Comparison of ENCODE assay signal across 8 cellular contexts in the genomic region with DNA sequence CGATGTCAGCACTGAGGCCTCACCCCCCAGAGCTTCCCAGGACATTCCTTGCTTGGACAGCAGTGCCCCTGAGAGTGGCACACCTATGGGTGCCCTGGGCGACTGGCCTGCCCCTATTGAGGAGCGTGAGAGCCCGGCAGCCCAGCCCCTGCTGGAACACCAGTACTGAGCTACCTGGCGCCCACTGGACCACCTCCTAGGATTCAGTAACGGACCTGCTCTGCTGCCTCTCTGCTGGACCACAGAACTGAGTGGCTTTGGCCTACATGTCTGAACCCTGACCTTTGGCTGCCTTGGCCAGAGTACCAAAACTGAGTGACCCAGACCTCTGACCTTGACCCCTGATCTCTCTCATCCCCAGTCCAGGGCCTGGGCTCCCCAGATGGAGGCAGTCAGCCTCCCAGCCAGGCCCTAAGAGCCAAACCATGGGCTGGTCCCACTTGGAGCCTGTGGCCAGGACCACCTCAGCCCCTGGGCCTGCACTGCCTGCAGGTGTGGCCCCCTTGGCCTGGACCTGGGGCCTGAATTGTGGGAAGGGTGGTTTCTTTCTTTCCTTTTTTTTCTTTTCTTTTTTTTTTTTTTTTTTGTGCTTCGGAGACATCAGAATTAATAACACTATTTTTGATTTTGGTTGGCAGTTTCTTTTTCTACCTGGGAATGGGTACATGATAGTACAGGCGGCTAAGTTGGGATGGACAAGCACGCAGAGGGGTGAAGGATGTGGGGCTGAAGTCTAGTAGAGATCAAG. TPM values are rescaled to one million over a fixed set of nuclear protein-coding genes. Genes with fewer than 3 reads are reported as not detected.
DNase-seq lines count a peak whose midpoint lies in the region; ATAC-seq and TF ChIP-seq lines count a peak whose summit lies in the region.

No MANE protein-coding gene starts in this region.

- H3K18ac ChIP-seq in H9 (ENCODE audit: insufficient read length, low read depth, low read length), result no peak overlapping the region

- peak overlapping the region; percentile 11 for H3K9ac ChIP-seq in H9 (ENCODE audit: extremely low read depth, insufficient read length, low read length)

- WGBS in H9 (ENCODE audit: extremely low coverage, insufficient read length, low lambda C conversion rate), result no CpG with 5 or more reads among the region's 9 CpGs

- no peak overlapping the region for H3K56ac ChIP-seq in H9 (ENCODE audit: insufficient read length, low read depth, low read length)

- H2BK20ac ChIP-seq in H9 (ENCODE audit: low read depth, low read length, poor library complexity, severe bottlenecking), result no peak overlapping the region

- H3K27ac ChIP-seq in H9 (ENCODE audit: insufficient read length, low read depth, low read length), result no peak overlapping the region
- H3K27ac ChIP-seq in Peyer's patch, result peak overlapping the region; percentile 88 to 95 (median 94)
- H3K27ac ChIP-seq in gastrocnemius medialis, result peak overlapping the region; percentile 38 to 84 (median 82)

- no peak overlapping the region for H3T11ph ChIP-seq in H9 (ENCODE audit: low read length)

- H3K23ac ChIP-seq in H9 (ENCODE audit: insufficient read length, low read depth, low read length), result no peak overlapping the region

- no peak overlapping the region for H3K14ac ChIP-seq in H9 (ENCODE audit: insufficient read depth, low read length)

- H3K36me3 Mint-ChIP-seq in H9 (ENCODE audit: insufficient read depth in 1 of 3, low read depth in 3 of 3) (peaks cover 16 to 23% (median 20%) of the 10 kb centered on the region in 3 experiments; a peak in 6 of 7 replicates), glutamatergic neuron (ENCODE audit: unreplicated experiment) (no peaks in the 10 kb centered on the region)

- no peak overlapping the region for H4K91ac ChIP-seq in H9 (ENCODE audit: insufficient read length, low read depth, low read length)

- intact Hi-C loops in gastrocnemius medialis (cut with DNase I; ENCODE audit: low total_unique reads), result no loop called here

- no peaks in the 10 kb centered on the region; the same call in 1 of the 2 replicates for H3K4me1 ChIP-seq in H9 (ENCODE audit: insufficient read depth, low read length)
- peaks cover 0 to 36% (median 18%) of the 10 kb centered on the region in 4 donors for H3K4me1 ChIP-seq in Peyer's patch
- peaks cover 17 to 20% of the 10 kb centered on the region in 2 donors for H3K4me1 ChIP-seq in gastrocnemius medialis

- H2BK120ac ChIP-seq in H9 (ENCODE audit: low read depth, low read length, poor library complexity, severe bottlenecking), result no peak overlapping the region

- H3K27me3 ChIP-seq in H9 (ENCODE audit: insufficient read depth, low read length), result no peaks in the 10 kb centered on the region
- no peaks in the 10 kb centered on the region for H3K27me3 ChIP-seq in Peyer's patch
- H3K27me3 ChIP-seq in gastrocnemius medialis, result no peaks in the 10 kb centered on the region

- H3K9me3 ChIP-seq in H9 (ENCODE audit: control insufficient read depth, low read depth, low read length) (no peaks in the 10 kb centered on the region), Peyer's patch (no peaks in the 10 kb centered on the region), gastrocnemius medialis (no peaks in the 10 kb centered on the region)

- H2AK5ac ChIP-seq in H9 (ENCODE audit: insufficient read length, low read length), result no peak overlapping the region

- no peak overlapping the region for H4K8ac ChIP-seq in H9 (replicated peaks; ENCODE audit: insufficient read length, low read depth, low read length)

- no peak overlapping the region for H2BK15ac ChIP-seq in H9 (ENCODE audit: low read depth, low read length)

- no peaks in the 10 kb centered on the region for H4K20me1 ChIP-seq in H9 (ENCODE audit: control insufficient read depth, insufficient read depth, insufficient read length)

- peak overlapping the region; percentile 67 to 93 (median 91); a peak in 4 of 7 replicates for H3K27ac Mint-ChIP-seq in H9
- peak overlapping the region; percentile 62 for H3K27ac Mint-ChIP-seq in glutamatergic neuron (ENCODE audit: unreplicated experiment)

- H3K23me2 ChIP-seq in H9 (ENCODE audit: insufficient read length, low read depth, low read length, poor library complexity, severe bottlenecking), result peaks cover 8% of the 10 kb centered on the region

- H3K4ac ChIP-seq in H9 (ENCODE audit: low read depth, low read length), result no peak overlapping the region

- H3K4me3 ChIP-seq in Peyer's patch (no peak overlapping the region), gastrocnemius medialis (no peak overlapping the region)

- TF ChIP-seq POLR2A in Peyer's patch (IDR thresholded peaks at IDR 0.05) (no peak), gastrocnemius medialis (IDR thresholded peaks at IDR 0.05) (no peak)

- H3K4me1 Mint-ChIP-seq in H9, result peaks cover 21% of the 10 kb centered on the region in 2 experiments
- peaks cover 11% of the 10 kb centered on the region for H3K4me1 Mint-ChIP-seq in glutamatergic neuron (ENCODE audit: low read depth, unreplicated experiment)

- ATAC-seq in gastrocnemius medialis (no peak), GM18858 (IDR thresholded peaks at IDR 0.05; ENCODE audit: unreplicated experiment) (no peak)

- H3K4me2 ChIP-seq in H9 (ENCODE audit: insufficient read depth, insufficient read length, low read length), result no peak overlapping the region

- DNase-seq in H9 (no peak), Peyer's patch (no peak), glutamatergic neuron (no peak), gastrocnemius medialis (no peak), NCI-H446 treated with DMSO at 0.1 percent for 48 hours (lab: John Stamatoyannopoulos, UW) (no peak), ecto neural progenitor cell (ENCODE audit: low spot score) (no peak), iPS-NIHi7 (ENCODE audit: extremely low spot score) (no peak)

- H3K4me3 Mint-ChIP-seq in H9 (peak overlapping the region; percentile 72 to 86), glutamatergic neuron (ENCODE audit: unreplicated experiment) (peak overlapping the region; percentile 66)

- H4K5ac ChIP-seq in H9 (ENCODE audit: insufficient read length, low read depth, low read length), result no peak overlapping the region

- H3K9me3 Mint-ChIP-seq in H9 (no peaks in the 10 kb centered on the region), glutamatergic neuron (ENCODE audit: unreplicated experiment) (peaks cover 2% of the 10 kb centered on the region)

- H2BK5ac ChIP-seq in H9 (ENCODE audit: insufficient read length, low read length), result no peak overlapping the region

- H3K27me3 Mint-ChIP-seq in H9 (ENCODE audit: low read depth) (no peaks in the 10 kb centered on the region), glutamatergic neuron (ENCODE audit: unreplicated experiment) (peaks cover 7% of the 10 kb centered on the region)

- H3K79me2 ChIP-seq in H9 (ENCODE audit: insufficient read depth, low read length), result no peaks in the 10 kb centered on the region

- in situ Hi-C loops in gastrocnemius medialis (cut with MboI; ENCODE audit: low sequenced_read_pairs in 4 of 4), result no loop called here

- H2AFZ ChIP-seq in H9 (ENCODE audit: low read length), result no peak overlapping the region

- no peak overlapping the region for H2BK12ac ChIP-seq in H9 (ENCODE audit: insufficient read length, low read depth, low read length)

- H3K79me1 ChIP-seq in H9 (ENCODE audit: insufficient read depth, low read depth, low read length, poor library complexity, severe bottlenecking), result no peaks in the 10 kb centered on the region

- no peak for TF ChIP-seq CTCF in H9 (conservative IDR thresholded peaks at IDR 0.05)
- no peak for TF ChIP-seq CTCF in Peyer's patch (IDR thresholded peaks at IDR 0.05)
- no peak for TF ChIP-seq CTCF in glutamatergic neuron (IDR thresholded peaks at IDR 0.05; ENCODE audit: partially characterized antibody, unreplicated experiment)
- no peak for TF ChIP-seq CTCF in gastrocnemius medialis (IDR thresholded peaks at IDR 0.05 in 4 of 5, conservative IDR thresholded peaks at IDR 0.05 in 1 of 5)

- H3K36me3 ChIP-seq in Peyer's patch, result peaks cover 0 to 49% (median 0%) of the 10 kb centered on the region in 3 donors
- peaks cover 0 to 42% of the 10 kb centered on the region in 2 donors for H3K36me3 ChIP-seq in gastrocnemius medialis

RNA-seq across cellular contexts. Expression of gene SIPA1, which starts 0.9 kb away (rescaled TPM):
- total RNA-seq in H9 (2021) (32.0 and 37.4 TPM in 2 replicates), Peyer's patch (10 to 100 TPM; 18.0 to 48.7 (median 24.7) TPM), glutamatergic neuron (ENCODE audit: unreplicated experiment) (21.4 TPM), gastrocnemius medialis (10 to 100 TPM in 2 of 4 donors, 1 to 10 TPM in 2; 6.7 to 10.9 (median 10.0) TPM)

RNA-seq across cellular contexts. Expression of gene PCNX3, which starts 21.4 kb away (rescaled TPM):
- total RNA-seq in H9 (2021) (48.3 and 50.5 TPM in 2 replicates), Peyer's patch (100 to 1,000 TPM in 1 of 4 donors, 10 to 100 TPM in 3; 60.2 to 106 (median 81.3) TPM), glutamatergic neuron (ENCODE audit: unreplicated experiment) (43.3 TPM), gastrocnemius medialis (10 to 100 TPM in 3 of 4 donors, 1 to 10 TPM in 1; 7.6 to 15.6 (median 13.1) TPM)

RNA-seq across cellular contexts. Expression of gene MAP3K11, which starts 23.0 kb away (rescaled TPM):
- total RNA-seq in H9 (2021) (57.9 and 61.1 TPM in 2 replicates), Peyer's patch (100 to 1,000 TPM; 106 to 209 (median 150) TPM), glutamatergic neuron (ENCODE audit: unreplicated experiment) (58.6 TPM), gastrocnemius medialis (10 to 100 TPM in 3 of 4 donors, 1 to 10 TPM in 1; 10.0 to 13.8 (median 11.1) TPM)

RNA-seq across cellular contexts. Expression of gene RELA, which starts 25.7 kb away (rescaled TPM):
- 43.3 and 48.8 TPM in 2 replicates for total RNA-seq in H9 (2021)
- total RNA-seq in Peyer's patch, result 10 to 100 TPM; 46.6 to 86.9 (median 59.7) TPM
- total RNA-seq in glutamatergic neuron (ENCODE audit: unreplicated experiment), result 61.2 TPM
- total RNA-seq in gastrocnemius medialis, result 10 to 100 TPM; 39.7 to 68.3 (median 56.3) TPM

RNA-seq across cellular contexts. Expression of gene KCNK7, which starts 41.4 kb away (rescaled TPM):
- total RNA-seq in H9 (2021), result 1.8 and 2.8 TPM in 2 replicates
- 1 to 10 TPM in 3 of 4 donors, not detected in 1; 1.5 to 3.5 (median 2.5) TPM for total RNA-seq in Peyer's patch
- total RNA-seq in glutamatergic neuron (ENCODE audit: unreplicated experiment), result 0.69 TPM
- total RNA-seq in gastrocnemius medialis, result 10 to 100 TPM in 1 of 4 donors, under 1 TPM in 1, not detected in 2; 0.39 to 18.6 TPM
